In genomic region chr3:141233457-141234161, GRCh38 we compare ENCODE assay signal across 13 cellular contexts. TPM values are rescaled to one million over a fixed set of nuclear protein-coding genes. Genes with fewer than 3 reads are reported as not detected.
DNase-seq lines count a peak whose midpoint lies in the region; ATAC-seq and TF ChIP-seq lines count a peak whose summit lies in the region.
"Had no signal": no experiment of that assay in that cellular context is flagged by ENCODE, and none has a peak within 500 bp of the region (broad histone marks: within the 10 kb centered on the region; RNA-seq: fewer than 3 reads in every experiment).

No MANE protein-coding gene starts in this region.

- no peak overlapping the region for H3K27ac Mint-ChIP-seq in activated naive CD8-positive, alpha-beta T cell
- peak overlapping the region in 1 of 3 experiments; percentile 41 for H3K27ac Mint-ChIP-seq in nephron

- peak overlapping the region; percentile 82 for H3K4me3 Mint-ChIP-seq in activated naive CD8-positive, alpha-beta T cell
- H3K4me3 Mint-ChIP-seq in nephron, result peak overlapping the region; percentile 80 to 88 (median 87)

- no peak for ATAC-seq in HG02759 (IDR thresholded peaks at IDR 0.05; ENCODE audit: unreplicated experiment)

- H3K27me3 Mint-ChIP-seq in activated naive CD8-positive, alpha-beta T cell, result no peaks in the 10 kb centered on the region
- H3K27me3 Mint-ChIP-seq in nephron (ENCODE audit: low read depth), result peaks cover 3% of the 10 kb centered on the region

- DNase-seq in NCI-H1092 treated with DMSO at 0.1 percent for 48 hours (lab: John Stamatoyannopoulos, UW), result peak; percentile 25
- no peak for DNase-seq in NCI-H1092 (lab: John Stamatoyannopoulos, UW)
- peak; percentile 23 for DNase-seq in COR-L47 (lab: John Stamatoyannopoulos, UW)
- DNase-seq in occipital lobe (lab: John Stamatoyannopoulos, UW), result no peak
- no peak for DNase-seq in NCI-H1048 (lab: John Stamatoyannopoulos, UW)
- DNase-seq: 8988T, colonic mucosa, erythroblast, midbrain, SJCRH30 had no signal

- H3K9me3 Mint-ChIP-seq in activated naive CD8-positive, alpha-beta T cell (ENCODE audit: low read depth), result no peaks in the 10 kb centered on the region
- H3K9me3 Mint-ChIP-seq in nephron, result no peaks in the 10 kb centered on the region

- no peak for TF ChIP-seq CTCF in nephron (IDR thresholded peaks at IDR 0.05; ENCODE audit: unreplicated experiment in 3 of 3)

- peaks cover 4% of the 10 kb centered on the region for H3K36me3 Mint-ChIP-seq in activated naive CD8-positive, alpha-beta T cell
- peaks cover 10% of the 10 kb centered on the region for H3K36me3 Mint-ChIP-seq in nephron (ENCODE audit: low read depth)

- peaks cover 72% of the 10 kb centered on the region for H3K4me1 Mint-ChIP-seq in activated naive CD8-positive, alpha-beta T cell (ENCODE audit: low read depth)
- H3K4me1 Mint-ChIP-seq in nephron, result peaks cover 53% of the 10 kb centered on the region

RNA-seq across cellular contexts. Expression of gene PXYLP1, which starts 2.0 kb away (rescaled TPM):
- total RNA-seq in occipital lobe, result 42.4 TPM

Comparison
In these comparisons a context has a peak if more than half of its experiments do, and no peak if none do; other contexts are left out.
1. DNase-seq: peak in NCI-H1092 treated with DMSO at 0.1 percent for 48 hours (single experiment) and COR-L47 (single experiment); none in NCI-H1092 (single experiment), occipital lobe (single experiment) and NCI-H1048 (single experiment).